Comparison of ENCODE assay signal across 15 cellular contexts in genomic region chr21:46538851-46539666, GRCh38.
"Had no signal": no experiment of that assay in that cellular context is flagged by ENCODE, and none has a peak within 500 bp of the region (broad histone marks: within the 10 kb centered on the region; RNA-seq: fewer than 3 reads in every experiment).

No MANE protein-coding gene starts in this region.

- H3K27me3 ChIP-seq: hepatocyte, SJSA1 had no signal

- H3K4me3 Mint-ChIP-seq: activated B cell treated with CpG ODN at 0.5 μM for 24 hours; activated naive CD4-positive, alpha-beta T cell treated with anti-CD3 and anti-CD28 coated beads for 36 hours; activated T-cell treated with anti-CD3 and anti-CD28 coated beads, Interleukin-2, amount 50 U/mL, for 72 hours; central memory CD8-positive, alpha-beta T cell; type B pancreatic cell had no signal

- H2AFZ ChIP-seq: hepatocyte had no signal

- H3K4me3 ChIP-seq: hepatocyte, psoas muscle, SJSA1 had no signal

- DNase-seq: activated B cell treated with CpG ODN at 0.5 μM for 24 hours; activated CD4-positive, alpha-beta T cell treated with anti-CD3 and anti-CD28 coated beads, Interleukin-2, amount 50 U/mL, for 4 hours; activated naive CD4-positive, alpha-beta T cell treated with anti-CD3 and anti-CD28 coated beads for 36 hours; activated T-cell treated with anti-CD3 and anti-CD28 coated beads, Interleukin-2, amount 50 U/mL, for 72 hours; effector memory CD8-positive, alpha-beta T cell; nucleus accumbens; stimulated activated naive CD4-positive, alpha-beta T cell treated with Interleukin-2 at 50 U/mL for 16 hours; SW 1271 had no signal

- H3K27ac Mint-ChIP-seq: activated B cell treated with CpG ODN at 0.5 μM for 24 hours; activated naive CD4-positive, alpha-beta T cell treated with anti-CD3 and anti-CD28 coated beads for 36 hours; activated T-cell treated with anti-CD3 and anti-CD28 coated beads, Interleukin-2, amount 50 U/mL, for 72 hours; type B pancreatic cell had no signal

- H3K4me1 Mint-ChIP-seq: activated B cell treated with CpG ODN at 0.5 μM for 24 hours had no signal

- H3K79me2 ChIP-seq: hepatocyte had no signal

- ATAC-seq: activated T-cell treated with anti-CD3 and anti-CD28 coated beads, Interleukin-2, amount 50 U/mL, for 72 hours; effector memory CD8-positive, alpha-beta T cell; psoas muscle; sciatic nerve had no signal

- H3K9me3 Mint-ChIP-seq: activated B cell treated with CpG ODN at 0.5 μM for 24 hours; activated naive CD4-positive, alpha-beta T cell treated with anti-CD3 and anti-CD28 coated beads for 36 hours; activated T-cell treated with anti-CD3 and anti-CD28 coated beads, Interleukin-2, amount 50 U/mL, for 72 hours; central memory CD8-positive, alpha-beta T cell; effector memory CD8-positive, alpha-beta T cell; type B pancreatic cell had no signal

- H3K9me3 ChIP-seq: psoas muscle, SJSA1 had no signal

- H3K4me1 ChIP-seq: psoas muscle, SJSA1 had no signal

- H3K4me2 ChIP-seq: hepatocyte had no signal

- H3K27me3 Mint-ChIP-seq: activated B cell treated with CpG ODN at 0.5 μM for 24 hours; central memory CD8-positive, alpha-beta T cell; effector memory CD8-positive, alpha-beta T cell; type B pancreatic cell had no signal

- H3K27ac ChIP-seq: epithelial cell of prostate, hepatocyte, psoas muscle, SJSA1 had no signal
